ENCODE assay signal across 16 cellular contexts in genomic region chr4:139809207-139810157, GRCh38.
A peak's percentile ranks its signal among the peaks of the same experiment; 100 is the strongest.
DNase-seq lines count a peak whose midpoint lies in the region; ATAC-seq, FAIRE-seq and TF ChIP-seq lines count a peak whose summit lies in the region.
"Had no signal": no experiment of that assay in that cellular context is flagged by ENCODE, and none has a peak within 500 bp of the region (broad histone marks: within the 10 kb centered on the region; RNA-seq: fewer than 3 reads in every experiment).

No MANE protein-coding gene starts in this region.

- ATAC-seq in heart right ventricle (peak in 7 of 8 donors; percentile 26 to 67 (median 52)), Right ventricle myocardium inferior (no peak), GM18858 (IDR thresholded peaks at IDR 0.05; ENCODE audit: unreplicated experiment) (no peak)
- ATAC-seq: stimulated activated naive CD8-positive, alpha-beta T cell treated with anti-CD3 and anti-CD28 coated beads, Interleukin-15, Interleukin-2, amounts not matched to agents 100 U/mL and 50 U/mL, for 24 hours had no signal

- H3K4me1 Mint-ChIP-seq in endodermal cell (peaks cover 35% of the 10 kb centered on the region), nephron progenitor cell (peaks cover 60% of the 10 kb centered on the region)

- H3K36me3 ChIP-seq in heart right ventricle (no peaks in the 10 kb centered on the region), endodermal cell (ENCODE audit: control insufficient read depth, insufficient read depth, low read length) (peaks cover 18% of the 10 kb centered on the region), uterus (no peaks in the 10 kb centered on the region)

- no peak overlapping the region for H3K4me3 Mint-ChIP-seq in endodermal cell
- peak overlapping the region; percentile 9 for H3K4me3 Mint-ChIP-seq in nephron progenitor cell

- peaks cover 18% of the 10 kb centered on the region for H3K36me3 Mint-ChIP-seq in endodermal cell (ENCODE audit: low read depth)
- H3K36me3 Mint-ChIP-seq in nephron progenitor cell (ENCODE audit: low read depth): peaks cover 33% of the 10 kb centered on the region

- no peak overlapping the region for H3K9ac ChIP-seq in endodermal cell (ENCODE audit: extremely low read depth, low read length, poor library complexity, severe bottlenecking)

- H3K4me3 ChIP-seq in heart right ventricle: no peak overlapping the region
- peak overlapping the region; percentile 34 for H3K4me3 ChIP-seq in endodermal cell (ENCODE audit: low read length)
- no peak overlapping the region for H3K4me3 ChIP-seq in uterus
- H3K4me3 ChIP-seq: dorsolateral prefrontal cortex had no signal

- no peaks in the 10 kb centered on the region for H3K27me3 ChIP-seq in heart right ventricle
- H3K27me3 ChIP-seq in endodermal cell (ENCODE audit: control insufficient read depth, insufficient read depth, low read length, poor library complexity, severe bottlenecking): no peaks in the 10 kb centered on the region
- no peaks in the 10 kb centered on the region for H3K27me3 ChIP-seq in uterus
- H3K27me3 ChIP-seq: dorsolateral prefrontal cortex had no signal

- TF ChIP-seq CTCF in heart right ventricle (IDR thresholded peaks at IDR 0.05) (no peak), endodermal cell (conservative IDR thresholded peaks at IDR 0.05) (no peak), nephron progenitor cell (IDR thresholded peaks at IDR 0.05) (no peak), uterus (IDR thresholded peaks at IDR 0.05) (no peak)

- intact Hi-C loops in heart right ventricle (cut with DNase I) (loop anchor here in 3 of 10 donors (5.0 to 10.0 kb wide), 2 partner anchors 32 to 45 kb away; no protein-coding TSS in a partner anchor), Right ventricle myocardium inferior (cut with DNase I) (no loop called here), uterus (cut with DNase I; ENCODE audit: low total_unique reads) (no loop called here)

- no peak for FAIRE-seq in GM12892 (lab: Jason Lieb, UNC)
- FAIRE-seq: GM18507 had no signal

- DNase-seq in heart right ventricle: peak in 1 of 2 donors; percentile 14
- DNase-seq in Right ventricle myocardium inferior (ENCODE audit: missing footprints): no peak
- no peak for DNase-seq in endodermal cell
- DNase-seq in nephron progenitor cell: no peak
- DNase-seq in uterus: no peak
- no peak for DNase-seq in activated naive CD4-positive, alpha-beta T cell (lab: John Stamatoyannopoulos, UW)
- no peak for DNase-seq in GM12892 (ENCODE audit: insufficient read length)
- DNase-seq: activated effector memory CD4-positive, alpha-beta T cell treated with Interleukin-2 at 50 U/mL for 16 hours; aorta; dorsolateral prefrontal cortex; H7; NCI-H2107; SHP77; stimulated activated naive CD8-positive, alpha-beta T cell treated with anti-CD3 and anti-CD28 coated beads, Interleukin-15, Interleukin-2, amounts not matched to agents 100 U/mL and 50 U/mL, for 24 hours had no signal

- H3K27ac Mint-ChIP-seq in endodermal cell (peak overlapping the region; percentile 77), nephron progenitor cell (peak overlapping the region; percentile 97)

- WGBS in heart right ventricle, 2 donors: 57 to 67% methylated on average over 11 of the region's 11 CpGs
- WGBS in endodermal cell (ENCODE audit: insufficient coverage in 1 of 2, insufficient read length in 1 of 2), 2 experiments: 90 to 94% methylated on average over 3 to 9 of the region's 11 CpGs

- no peaks in the 10 kb centered on the region for H3K27me3 Mint-ChIP-seq in endodermal cell (ENCODE audit: insufficient read depth)
- no peaks in the 10 kb centered on the region for H3K27me3 Mint-ChIP-seq in nephron progenitor cell (ENCODE audit: low read depth, poor library complexity)

- H3K9me3 ChIP-seq in heart right ventricle: peaks cover 0 to 11% (median 6%) of the 10 kb centered on the region in 11 donors
- H3K9me3 ChIP-seq in endodermal cell (ENCODE audit: control insufficient read depth, low read length): peaks cover 23% of the 10 kb centered on the region
- peaks cover 0 to 3% of the 10 kb centered on the region in 2 donors for H3K9me3 ChIP-seq in uterus

- H3K9me3 Mint-ChIP-seq in endodermal cell: peaks cover 14% of the 10 kb centered on the region
- H3K9me3 Mint-ChIP-seq in nephron progenitor cell: peaks cover 28% of the 10 kb centered on the region

- H3K4me1 ChIP-seq in heart right ventricle (peaks cover 3 to 40% (median 27%) of the 10 kb centered on the region in 9 donors), endodermal cell (ENCODE audit: control insufficient read depth, insufficient read depth, low read length) (peaks cover 32% of the 10 kb centered on the region), uterus (peaks cover 4 to 5% of the 10 kb centered on the region in 2 donors)

- H3K27ac ChIP-seq in heart right ventricle (peak overlapping the region in 9 of 10 donors; percentile 49 to 83 (median 65)), endodermal cell (ENCODE audit: low read depth, low read length) (peak overlapping the region; percentile 88), uterus (peak overlapping the region; percentile 59 to 87)

- TF ChIP-seq POLR2A in uterus (IDR thresholded peaks at IDR 0.05) (no peak), GM12892 (IDR thresholded peaks at IDR 0.05; ENCODE audit: low read depth, low read length) (no peak)

Comparison
In these comparisons a context has a peak if more than half of its experiments do, and no peak if none do; other contexts are left out.
1. ATAC-seq: peak in heart right ventricle (7 of 8); none in Right ventricle myocardium inferior (single experiment) and GM18858 (single experiment).
2. Peak in every context shown above with its lines, with median percentiles within 50 percentile points of each other: H3K27ac ChIP-seq.